ENCODE assay signal across 15 cellular contexts in genomic region chr4:165464338-165464737, GRCh38.
DNase-seq lines count a peak whose midpoint lies in the region; ATAC-seq and TF ChIP-seq lines count a peak whose summit lies in the region.
"Had no signal": no experiment of that assay in that cellular context is flagged by ENCODE, and none has a peak within 500 bp of the region (broad histone marks: within the 10 kb centered on the region; RNA-seq: fewer than 3 reads in every experiment).

No MANE protein-coding gene starts in this region.

- H3K4me2 ChIP-seq in Loucy (ENCODE audit: low read depth, low read length, poor library complexity, severe bottlenecking): peak overlapping the region; percentile 26
- H3K4me2 ChIP-seq: BLaER1 had no signal

- no peak overlapping the region for H3K4me3 ChIP-seq in Loucy (ENCODE audit: low read length, poor library complexity, severe bottlenecking)
- H3K4me3 ChIP-seq in WERI-Rb-1 (ENCODE audit: low read depth, low read length): no peak overlapping the region
- H3K4me3 ChIP-seq: BLaER1, GM12878, left lung, vagina had no signal

- H3K36me3 ChIP-seq in Loucy (ENCODE audit: insufficient read depth, low read length) (no peaks in the 10 kb centered on the region), WERI-Rb-1 (peaks cover under 1% of the 10 kb centered on the region; the same call in 1 of the 2 replicates)
- H3K36me3 ChIP-seq: BLaER1, left lung, vagina had no signal

- no peaks in the 10 kb centered on the region for H4K20me1 ChIP-seq in Loucy (ENCODE audit: insufficient read depth, low read length, poor library complexity, severe bottlenecking)
- H4K20me1 ChIP-seq: BLaER1 had no signal

- TF ChIP-seq CTCF in Loucy (conservative IDR thresholded peaks at IDR 0.05; ENCODE audit: low read length) (no peak), WERI-Rb-1 (IDR thresholded peaks at IDR 0.05; ENCODE audit: low read depth, low read length) (no peak)

- H3K79me2 ChIP-seq in Loucy (ENCODE audit: insufficient read depth, low read length): no peaks in the 10 kb centered on the region

- H3F3A ChIP-seq in Loucy (ENCODE audit: low read depth): no peaks in the 10 kb centered on the region

- H3K27ac ChIP-seq in WERI-Rb-1: no peak overlapping the region
- H3K27ac ChIP-seq: BLaER1, left lung, vagina had no signal

- no peak overlapping the region for H3K9ac ChIP-seq in Loucy (ENCODE audit: low read depth, low read length, poor library complexity, severe bottlenecking)
- H3K9ac ChIP-seq: BLaER1 had no signal

- ATAC-seq in GM18867 (IDR thresholded peaks at IDR 0.05; ENCODE audit: unreplicated experiment) (peak; percentile 14), HG02981 (IDR thresholded peaks at IDR 0.05; ENCODE audit: unreplicated experiment) (no peak)

- H3K27me3 ChIP-seq in Loucy (ENCODE audit: insufficient read depth, low read length, poor library complexity, severe bottlenecking) (no peaks in the 10 kb centered on the region), WERI-Rb-1 (ENCODE audit: insufficient read depth, low read depth, severe bottlenecking) (no peaks in the 10 kb centered on the region)
- H3K27me3 ChIP-seq: BLaER1, left lung, vagina had no signal

- peak; percentile 69 for DNase-seq in NCI-H1092 treated with DMSO at 0.1 percent for 48 hours (lab: John Stamatoyannopoulos, UW)
- no peak for DNase-seq in NCI-H1092 (lab: John Stamatoyannopoulos, UW)
- DNase-seq in globus pallidus (ENCODE audit: low spot score): peak; percentile 7
- DNase-seq in medulla oblongata (ENCODE audit: extremely low spot score): no peak
- no peak for DNase-seq in WERI-Rb-1
- DNase-seq: activated CD4-positive, alpha-beta T cell treated with anti-CD3 and anti-CD28 coated beads, Interleukin-2, amount 50 U/mL, for 4 hours; activated T-cell treated with anti-CD3 and anti-CD28 coated beads, Interleukin-2, amount 50 U/mL, for 1 hour; Calu3; left lung had no signal

- H3K4me1 ChIP-seq in Loucy (ENCODE audit: insufficient read depth, low read length, poor library complexity, severe bottlenecking): no peaks in the 10 kb centered on the region
- H3K4me1 ChIP-seq: BLaER1, left lung, vagina had no signal

- H3K9me3 ChIP-seq in Loucy (ENCODE audit: insufficient read depth, low read depth, low read length): no peaks in the 10 kb centered on the region
- no peaks in the 10 kb centered on the region for H3K9me3 ChIP-seq in WERI-Rb-1 (ENCODE audit: severe bottlenecking)
- H3K9me3 ChIP-seq: BLaER1, left lung, vagina had no signal

- H2AFZ ChIP-seq in Loucy (ENCODE audit: low read length): peak overlapping the region; percentile 86

- H3K9me2 ChIP-seq in Loucy (replicated peaks; ENCODE audit: low read depth, low read length): no peaks in the 10 kb centered on the region

Comparison
In these comparisons a context has a peak if more than half of its experiments do, and no peak if none do; other contexts are left out.
1. DNase-seq: peak in NCI-H1092 treated with DMSO at 0.1 percent for 48 hours (single experiment) and globus pallidus (single experiment); none in NCI-H1092 (single experiment), medulla oblongata (single experiment) and WERI-Rb-1 (single experiment).